21 cellular contexts compared by ENCODE assay signal in the genomic region with DNA sequence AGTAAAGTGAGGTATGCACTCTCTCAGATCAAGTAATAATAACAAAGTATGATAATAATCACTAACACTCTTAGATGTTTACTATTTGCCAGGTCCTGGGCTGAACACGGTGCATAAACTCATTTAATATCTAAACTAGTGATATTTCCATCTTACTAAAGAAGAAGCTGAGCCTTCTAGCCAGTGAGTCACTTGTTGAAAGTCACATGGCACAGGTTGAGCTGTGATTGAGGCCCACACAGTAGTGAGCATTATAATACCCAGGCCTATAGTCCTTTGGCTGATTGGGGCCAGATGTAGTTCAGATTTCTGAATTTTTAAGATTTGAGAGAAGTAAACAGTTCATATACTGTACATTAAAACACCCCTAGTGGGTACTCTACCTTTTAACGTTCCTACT.
DNase-seq lines count a peak whose midpoint lies in the region; ATAC-seq and TF ChIP-seq lines count a peak whose summit lies in the region.
"Had no signal": no experiment of that assay in that cellular context is flagged by ENCODE, and none has a peak within 500 bp of the region (broad histone marks: within the 10 kb centered on the region; RNA-seq: fewer than 3 reads in every experiment).

No MANE protein-coding gene starts in this region.

- CTCF ChIA-PET in mammary epithelial cell (lab: Charles Lee; ENCODE audit: low non-redundant PET), result interaction anchor here (0.6 to 1.3 kb wide), 6 partner anchors 35 to 239 kb away, joined by 3 to 8 read pairs (median 5); no protein-coding TSS in a partner anchor
- CTCF ChIA-PET in T-cell (lab: Charles Lee), result interaction anchor here (0.6 to 5.1 kb wide), 48 partner anchors 11 to 1179 kb away, joined by 3 to 68 read pairs (median 5); a partner anchor contains a TSS

- peak overlapping the region; percentile 33 for H2AFZ ChIP-seq in mammary epithelial cell (ENCODE audit: low read depth, low read length)
- H2AFZ ChIP-seq: hepatocyte had no signal

- intact Hi-C loops in mammary epithelial cell (cut with micrococcal nuclease) (loop anchor here (1.0 to 5.0 kb wide), 6 partner anchors 40 to 258 kb away; a partner anchor contains a TSS), breast epithelium (cut with DNase I; ENCODE audit: low total_unique reads) (loop anchor here (1.0 kb wide), 1 partner anchor 42 kb away; no protein-coding TSS in a partner anchor)

- no peak overlapping the region for H3K27ac Mint-ChIP-seq in stimulated activated effector memory CD8-positive, alpha-beta T cell treated with anti-CD3 and anti-CD28 coated beads, Interleukin-12 subunit alpha, Interleukin-12 subunit beta, amount 100 ng/mL, for 72 hours
- H3K27ac Mint-ChIP-seq in T-cell, result no peak overlapping the region
- H3K27ac Mint-ChIP-seq: activated CD8-positive, alpha-beta T cell treated with anti-CD3 and anti-CD28 coated beads, Interleukin-2, amount 10 ng/mL, durations not matched to agents 7 days and 5 days; activated T-cell treated with anti-CD3 and anti-CD28 coated beads, Interleukin-2, amount 50 U/mL, for 24 hours; WTC11 had no signal

- no peaks in the 10 kb centered on the region for H3K36me3 ChIP-seq in mammary epithelial cell (ENCODE audit: insufficient read depth, low read length)
- H3K36me3 ChIP-seq in breast epithelium, result no peaks in the 10 kb centered on the region
- H3K36me3 ChIP-seq: BLaER1 treated with 17β-estradiol and CSF1 and Interleukin-3, amounts not matched to agents 10 nM and 100 nM; left ventricle myocardium inferior; spleen; thoracic aorta had no signal

- BruUV-seq in mammary epithelial cell (replicated peaks; lab: Mats Ljungman, UMichigan), result no TSS peak

- no peaks in the 10 kb centered on the region for H4K20me1 ChIP-seq in mammary epithelial cell (ENCODE audit: insufficient read depth, low read length)
- H4K20me1 ChIP-seq: BLaER1 treated with 17β-estradiol and CSF1 and Interleukin-3, amounts not matched to agents 10 nM and 100 nM had no signal

- no peak overlapping the region for H3K4me2 ChIP-seq in mammary epithelial cell (ENCODE audit: insufficient read depth, low read depth, low read length)
- H3K4me2 ChIP-seq: hepatocyte had no signal

- no peaks in the 10 kb centered on the region for H3K27me3 Mint-ChIP-seq in T-cell
- H3K27me3 Mint-ChIP-seq: activated T-cell treated with anti-CD3 and anti-CD28 coated beads, Interleukin-2, amount 50 U/mL, for 24 hours; naive thymus-derived CD8-positive, alpha-beta T cell had no signal

- in situ Hi-C loops in mammary epithelial cell (cut with MboI; ENCODE audit: low sequenced_read_pairs in 2 of 2), result loop anchor here (10.0 kb wide), 2 partner anchors 81 to 251 kb away; no protein-coding TSS in a partner anchor

- no peak overlapping the region for H3K9ac ChIP-seq in mammary epithelial cell (ENCODE audit: insufficient read depth, low read length)
- H3K9ac ChIP-seq: BLaER1 treated with 17β-estradiol and CSF1 and Interleukin-3, amounts not matched to agents 10 nM and 100 nM had no signal

- H3K9me3 ChIP-seq in mammary epithelial cell (replicated peaks; ENCODE audit: insufficient read depth, low read length) (no peaks in the 10 kb centered on the region), breast epithelium (no peaks in the 10 kb centered on the region)
- H3K9me3 ChIP-seq: BLaER1 treated with 17β-estradiol and CSF1 and Interleukin-3, amounts not matched to agents 10 nM and 100 nM; spleen; thoracic aorta had no signal

- POLR2A ChIA-PET in T-cell (lab: Charles Lee), result interaction anchor here (0.6 to 0.8 kb wide), 3 partner anchors 16 to 223 kb away, joined by 3 to 5 read pairs (median 3); no protein-coding TSS in a partner anchor

- H3K4me1 ChIP-seq in mammary epithelial cell (ENCODE audit: insufficient read depth, low read length) (peaks cover 29% of the 10 kb centered on the region), breast epithelium (no peaks in the 10 kb centered on the region)
- H3K4me1 ChIP-seq: left ventricle myocardium inferior had no signal

- no peaks in the 10 kb centered on the region for H3K9me3 Mint-ChIP-seq in stimulated activated effector memory CD8-positive, alpha-beta T cell treated with anti-CD3 and anti-CD28 coated beads, Interleukin-12 subunit alpha, Interleukin-12 subunit beta, amount 100 ng/mL, for 72 hours
- no peaks in the 10 kb centered on the region for H3K9me3 Mint-ChIP-seq in T-cell
- H3K9me3 Mint-ChIP-seq: activated T-cell treated with anti-CD3 and anti-CD28 coated beads, Interleukin-2, amount 50 U/mL, for 24 hours; immature natural killer cell; naive thymus-derived CD8-positive, alpha-beta T cell had no signal

- H3K27ac ChIP-seq in mammary epithelial cell (ENCODE audit: insufficient read depth, low read depth, low read length) (peak overlapping the region; percentile 12), breast epithelium (no peak overlapping the region)
- H3K27ac ChIP-seq: BLaER1 treated with 17β-estradiol and CSF1 and Interleukin-3, amounts not matched to agents 10 nM and 100 nM; hepatocyte; left ventricle myocardium inferior; RWPE1; SK-N-MC; spleen; thoracic aorta had no signal

- 75% methylated on average over 2 of the region's 2 CpGs for WGBS in mammary epithelial cell (ENCODE audit: low coverage, missing lambda C conversion rate)

- ATAC-seq in SK-N-SH treated with all-trans-retinoic acid at 6 μM for 48 hours (peak; percentile 59; the same call in 2 of the 3 replicates), T-cell (replicated peaks in 1 of 4) (no peak)
- peak; percentile 73 for ATAC-seq in stimulated activated effector memory CD8-positive, alpha-beta T cell treated with anti-CD3 and anti-CD28 coated beads, Interleukin-12 subunit alpha, Interleukin-12 subunit beta, amount 100 ng/mL, for 72 hours

- no peak overlapping the region for H3K4me3 Mint-ChIP-seq in stimulated activated effector memory CD8-positive, alpha-beta T cell treated with anti-CD3 and anti-CD28 coated beads, Interleukin-12 subunit alpha, Interleukin-12 subunit beta, amount 100 ng/mL, for 72 hours
- no peak overlapping the region for H3K4me3 Mint-ChIP-seq in T-cell
- H3K4me3 Mint-ChIP-seq: activated CD8-positive, alpha-beta T cell treated with anti-CD3 and anti-CD28 coated beads, Interleukin-2, amount 10 ng/mL, durations not matched to agents 7 days and 5 days; activated T-cell treated with anti-CD3 and anti-CD28 coated beads, Interleukin-2, amount 50 U/mL, for 24 hours; immature natural killer cell; naive thymus-derived CD8-positive, alpha-beta T cell; WTC11 had no signal

- no peaks in the 10 kb centered on the region for H3K27me3 ChIP-seq in mammary epithelial cell (ENCODE audit: insufficient read depth, low read length)
- H3K27me3 ChIP-seq in breast epithelium, result no peaks in the 10 kb centered on the region
- H3K27me3 ChIP-seq: BLaER1 treated with 17β-estradiol and CSF1 and Interleukin-3, amounts not matched to agents 10 nM and 100 nM; hepatocyte; spleen had no signal

- DNase-seq in mammary epithelial cell, result peak; percentile 32
- DNase-seq in breast epithelium (ENCODE audit: low spot score in 2 of 2), result no peak
- DNase-seq in fibroblast of mammary gland (ENCODE audit: low read depth), result peak; percentile 52
- DNase-seq in stimulated activated effector memory CD8-positive, alpha-beta T cell treated with anti-CD3 and anti-CD28 coated beads, Interleukin-12 subunit alpha, Interleukin-12 subunit beta, amount 100 ng/mL, for 72 hours (ENCODE audit: low spot score in 2 of 2), result no peak
- DNase-seq in NOMO-1 (lab: John Stamatoyannopoulos, UW; ENCODE audit: unreplicated experiment in 2 of 2), result no peak
- DNase-seq in T-cell, result no peak
- no peak for DNase-seq in NCI-H1930 (lab: John Stamatoyannopoulos, UW)
- DNase-seq: left ventricle myocardium inferior, occipital lobe had no signal

- no peaks in the 10 kb centered on the region for H3K79me2 ChIP-seq in mammary epithelial cell (ENCODE audit: insufficient read depth, low read length)
- H3K79me2 ChIP-seq: hepatocyte had no signal

- TF ChIP-seq CTCF in mammary epithelial cell (conservative IDR thresholded peaks at IDR 0.05 in 1 of 2, IDR thresholded peaks at IDR 0.05 in 1 of 2; ENCODE audit: extremely low read depth in 1 of 2, insufficient read depth in 1 of 2, low read depth in 1 of 2, low read length in 2 of 2) (no peak), breast epithelium (IDR thresholded peaks at IDR 0.05) (no peak), fibroblast of mammary gland (conservative IDR thresholded peaks at IDR 0.05; ENCODE audit: control insufficient read depth, insufficient read depth, low read depth, low read length) (no peak)

- H3K36me3 Mint-ChIP-seq in stimulated activated effector memory CD8-positive, alpha-beta T cell treated with anti-CD3 and anti-CD28 coated beads, Interleukin-12 subunit alpha, Interleukin-12 subunit beta, amount 100 ng/mL, for 72 hours, result no peaks in the 10 kb centered on the region
- no peaks in the 10 kb centered on the region for H3K36me3 Mint-ChIP-seq in T-cell
- H3K36me3 Mint-ChIP-seq: immature natural killer cell; naive thymus-derived CD8-positive, alpha-beta T cell; WTC11 had no signal

- peaks cover 24% of the 10 kb centered on the region for H3K4me1 Mint-ChIP-seq in stimulated activated effector memory CD8-positive, alpha-beta T cell treated with anti-CD3 and anti-CD28 coated beads, Interleukin-12 subunit alpha, Interleukin-12 subunit beta, amount 100 ng/mL, for 72 hours
- H3K4me1 Mint-ChIP-seq in T-cell, result peaks cover 35 to 37% (median 37%) of the 10 kb centered on the region in 3 donors
- H3K4me1 Mint-ChIP-seq: WTC11 had no signal

- dilution Hi-C loops in mammary epithelial cell (cut with HindIII; ENCODE audit: low sequenced_read_pairs), result loop anchor here (25.0 kb wide), 1 partner anchor 253 kb away; a partner anchor contains a TSS

- H3K4me3 ChIP-seq in mammary epithelial cell (replicated peaks in 1 of 3; ENCODE audit: insufficient read depth in 1 of 3, low read depth in 2 of 3, low read length in 3 of 3) (no peak overlapping the region), breast epithelium (no peak overlapping the region), fibroblast of mammary gland (ENCODE audit: control insufficient read depth, low read depth, low read length) (no peak overlapping the region)
- H3K4me3 ChIP-seq: BLaER1 treated with 17β-estradiol and CSF1 and Interleukin-3, amounts not matched to agents 10 nM and 100 nM; hepatocyte; left ventricle myocardium inferior; SK-N-MC; spleen; thoracic aorta had no signal

- no peak for TF ChIP-seq POLR2A in breast epithelium (IDR thresholded peaks at IDR 0.05)

Comparison
In these comparisons a context has a peak if more than half of its experiments do, and no peak if none do; other contexts are left out.
1. DNase-seq: peak in mammary epithelial cell (single experiment) and fibroblast of mammary gland (single experiment); none in breast epithelium (0 of 2), stimulated activated effector memory CD8-positive, alpha-beta T cell treated with anti-CD3 and anti-CD28 coated beads, Interleukin-12 subunit alpha, Interleukin-12 subunit beta, amount 100 ng/mL, for 72 hours (0 of 2), NOMO-1 (0 of 2), T-cell (0 of 34) and NCI-H1930 (0 of 2).
2. ATAC-seq: peak in SK-N-SH treated with all-trans-retinoic acid at 6 μM for 48 hours (single experiment) and stimulated activated effector memory CD8-positive, alpha-beta T cell treated with anti-CD3 and anti-CD28 coated beads, Interleukin-12 subunit alpha, Interleukin-12 subunit beta, amount 100 ng/mL, for 72 hours (single experiment); none in T-cell (0 of 4).